17 cellular contexts compared by ENCODE assay signal in genomic region chr12:91273542-91273941, GRCh38.
DNase-seq lines count a peak whose midpoint lies in the region; ATAC-seq and TF ChIP-seq lines count a peak whose summit lies in the region.
"Had no signal": no experiment of that assay in that cellular context is flagged by ENCODE, and none has a peak within 500 bp of the region (broad histone marks: within the 10 kb centered on the region; RNA-seq: fewer than 3 reads in every experiment).

No MANE protein-coding gene starts in this region.

- TF ChIP-seq CTCF in LNCaP clone FGC (IDR thresholded peaks at IDR 0.05; ENCODE audit: control insufficient read depth, extremely low read depth, insufficient read depth) (no peak), esophagus squamous epithelium (IDR thresholded peaks at IDR 0.05) (no peak), lower lobe of right lung (IDR thresholded peaks at IDR 0.05) (no peak), stomach (IDR thresholded peaks at IDR 0.05) (no peak), GM10266 (IDR thresholded peaks at IDR 0.05; ENCODE audit: control insufficient read depth, insufficient read depth, low read depth, missing control alignments) (no peak)

- H3K4me3 Mint-ChIP-seq in effector memory CD8-positive, alpha-beta T cell, result no peak overlapping the region
- H3K4me3 Mint-ChIP-seq: CD8-positive, alpha-beta T cell; T-cell had no signal

- no peak for TF ChIP-seq POLR2A in esophagus squamous epithelium (IDR thresholded peaks at IDR 0.05)
- no peak for TF ChIP-seq POLR2A in stomach (IDR thresholded peaks at IDR 0.05)

- DNase-seq in LNCaP clone FGC (ENCODE audit: low read depth) (peak; percentile 14), esophagus squamous epithelium (lab: John Stamatoyannopoulos, UW) (no peak), lower lobe of right lung (no peak), stomach (no peak), GM10266 (ENCODE audit: extremely low spot score) (no peak), HAP-1 (ENCODE audit: low spot score in 2 of 2) (no peak)
- no peak for DNase-seq in effector memory CD8-positive, alpha-beta T cell
- DNase-seq: activated naive CD4-positive, alpha-beta T cell treated with anti-CD3 and anti-CD28 coated beads, Interleukin-2, amount 50 U/mL, for 16 hours; CD8-positive, alpha-beta T cell; central memory CD4-positive, alpha-beta T cell; NCI-H1930; NCI-H69; stimulated activated CD4-positive, alpha-beta T cell treated with anti-CD3 and anti-CD28 coated beads, Interleukin-1b, Interleukin-23, amount 100 ng/mL, for 48 hours; T-cell had no signal

- no peaks in the 10 kb centered on the region for H3K9me3 ChIP-seq in esophagus squamous epithelium
- no peaks in the 10 kb centered on the region for H3K9me3 ChIP-seq in lower lobe of right lung
- H3K9me3 ChIP-seq in stomach, result no peaks in the 10 kb centered on the region
- H3K9me3 ChIP-seq in HAP-1, result no peaks in the 10 kb centered on the region
- H3K9me3 ChIP-seq: prostate gland had no signal

- no peak overlapping the region for H3K4me3 ChIP-seq in LNCaP clone FGC (ENCODE audit: low read depth, low read length)
- H3K4me3 ChIP-seq in esophagus squamous epithelium, result no peak overlapping the region
- H3K4me3 ChIP-seq in lower lobe of right lung, result no peak overlapping the region
- H3K4me3 ChIP-seq in stomach, result no peak overlapping the region
- H3K4me3 ChIP-seq in HAP-1, result no peak overlapping the region
- H3K4me3 ChIP-seq: prostate gland had no signal

- H3K27ac ChIP-seq in esophagus squamous epithelium, result peak overlapping the region in 3 of 4 donors; percentile 61 to 79 (median 68)
- peak overlapping the region; percentile 50 for H3K27ac ChIP-seq in lower lobe of right lung
- peak overlapping the region in 4 of 5 donors; percentile 48 to 73 (median 66) for H3K27ac ChIP-seq in stomach

- H3K27me3 Mint-ChIP-seq in effector memory CD8-positive, alpha-beta T cell, result no peaks in the 10 kb centered on the region

- ATAC-seq in lower lobe of right lung (peak in 1 of 2 donors; percentile 60), HG03378 (IDR thresholded peaks at IDR 0.05; ENCODE audit: unreplicated experiment) (no peak)
- no peak for ATAC-seq in effector memory CD8-positive, alpha-beta T cell (replicated peaks)
- ATAC-seq: CD8-positive, alpha-beta T cell; esophagus mucosa; T-cell had no signal

- no peaks in the 10 kb centered on the region for H3K36me3 ChIP-seq in esophagus squamous epithelium
- no peaks in the 10 kb centered on the region for H3K36me3 ChIP-seq in lower lobe of right lung
- no peaks in the 10 kb centered on the region for H3K36me3 ChIP-seq in stomach
- no peaks in the 10 kb centered on the region for H3K36me3 ChIP-seq in HAP-1 (replicated peaks)
- H3K36me3 ChIP-seq: prostate gland had no signal

- no peak for TF ChIP-seq EP300 in stomach (IDR thresholded peaks at IDR 0.05)

- H3K27ac Mint-ChIP-seq in effector memory CD8-positive, alpha-beta T cell, result no peak overlapping the region
- H3K27ac Mint-ChIP-seq: CD8-positive, alpha-beta T cell; T-cell had no signal

- in situ Hi-C loops in HAP-1 (cut with MboI; ENCODE audit: low sequenced_read_pairs), result no loop called here

- no peaks in the 10 kb centered on the region for H3K27me3 ChIP-seq in esophagus squamous epithelium
- H3K27me3 ChIP-seq in lower lobe of right lung (ENCODE audit: low read depth), result no peaks in the 10 kb centered on the region
- H3K27me3 ChIP-seq in stomach, result no peaks in the 10 kb centered on the region
- no peaks in the 10 kb centered on the region for H3K27me3 ChIP-seq in HAP-1 (ENCODE audit: low read depth)

- no peaks in the 10 kb centered on the region for H3K4me1 Mint-ChIP-seq in effector memory CD8-positive, alpha-beta T cell (ENCODE audit: low read depth in 2 of 2)
- H3K4me1 Mint-ChIP-seq: T-cell had no signal

- intact Hi-C loops in esophagus squamous epithelium (cut with DNase I), result no loop called here
- intact Hi-C loops in lower lobe of right lung (cut with DNase I), result no loop called here
- intact Hi-C loops in stomach (cut with DNase I; ENCODE audit: low total_unique reads), result no loop called here

- H3K36me3 Mint-ChIP-seq in effector memory CD8-positive, alpha-beta T cell (ENCODE audit: insufficient read depth), result no peaks in the 10 kb centered on the region
- H3K36me3 Mint-ChIP-seq: CD8-positive, alpha-beta T cell; T-cell had no signal

- 54 to 60% methylated on average over 5 of the region's 5 CpGs for WGBS in esophagus squamous epithelium, 2 donors
- WGBS in stomach, 5 donors, result 58 to 73% (median 68%) methylated on average over 5 of the region's 5 CpGs

- H3K4me1 ChIP-seq in esophagus squamous epithelium (peaks cover 0 to 63% (median 4%) of the 10 kb centered on the region in 3 donors), lower lobe of right lung (peaks cover 10% of the 10 kb centered on the region), stomach (peaks cover 0 to 62% (median 18%) of the 10 kb centered on the region in 4 donors), HAP-1 (no peaks in the 10 kb centered on the region)
- H3K4me1 ChIP-seq: prostate gland had no signal

- no peaks in the 10 kb centered on the region for H3K9me3 Mint-ChIP-seq in effector memory CD8-positive, alpha-beta T cell
- H3K9me3 Mint-ChIP-seq: CD8-positive, alpha-beta T cell; T-cell had no signal
